Comparison of ENCODE assay signal across 11 cellular contexts in genomic region chr13:40187324-40187795, GRCh38.
DNase-seq lines count a peak whose midpoint lies in the region; ATAC-seq and TF ChIP-seq lines count a peak whose summit lies in the region.
"Had no signal": no experiment of that assay in that cellular context is flagged by ENCODE, and none has a peak within 500 bp of the region (broad histone marks: within the 10 kb centered on the region; RNA-seq: fewer than 3 reads in every experiment).

No MANE protein-coding gene starts in this region.

- H3K4me1 Mint-ChIP-seq in activated CD4-positive, alpha-beta T cell treated with anti-CD3 and anti-CD28 coated beads for 36 hours: peaks cover 86% of the 10 kb centered on the region

- intact Hi-C loops in activated CD4-positive, alpha-beta T cell treated with anti-CD3 and anti-CD28 coated beads for 36 hours (cut with DNase I, micrococcal nuclease): loop anchor here in 1 of 2 experiments (2.0 to 5.0 kb wide), 6 partner anchors 35 to 475 kb away; no protein-coding TSS in a partner anchor

- H3K9me3 ChIP-seq in BLaER1 treated with 17β-estradiol and CSF1 and Interleukin-3, amounts not matched to agents 10 nM and 100 nM (replicated peaks in 1 of 11): no peaks in the 10 kb centered on the region
- no peaks in the 10 kb centered on the region for H3K9me3 ChIP-seq in HAP-1
- H3K9me3 ChIP-seq: A549, esophagus muscularis mucosa, SJSA1 had no signal

- no peaks in the 10 kb centered on the region for H3K36me3 ChIP-seq in BLaER1 treated with 17β-estradiol and CSF1 and Interleukin-3, amounts not matched to agents 10 nM and 100 nM
- no peaks in the 10 kb centered on the region for H3K36me3 ChIP-seq in HAP-1 (replicated peaks)
- H3K36me3 ChIP-seq: esophagus muscularis mucosa, SJSA1 had no signal

- no peak overlapping the region for H3K4me3 ChIP-seq in BLaER1 treated with 17β-estradiol and CSF1 and Interleukin-3, amounts not matched to agents 10 nM and 100 nM
- H3K4me3 ChIP-seq in HAP-1: no peak overlapping the region
- H3K4me3 ChIP-seq: A549, esophagus muscularis mucosa, SJSA1 had no signal

- peaks cover 0 to 44% (median 26%) of the 10 kb centered on the region in 10 experiments; a peak in 17 of 20 replicates for H3K4me1 ChIP-seq in BLaER1 treated with 17β-estradiol and CSF1 and Interleukin-3, amounts not matched to agents 10 nM and 100 nM
- H3K4me1 ChIP-seq in HAP-1 (peaks cover 19% of the 10 kb centered on the region), foreskin keratinocyte (peaks cover 15% of the 10 kb centered on the region)
- H3K4me1 ChIP-seq: SJSA1 had no signal

- no peaks in the 10 kb centered on the region for H3K27me3 ChIP-seq in BLaER1 treated with 17β-estradiol and CSF1 and Interleukin-3, amounts not matched to agents 10 nM and 100 nM
- H3K27me3 ChIP-seq in HAP-1 (ENCODE audit: low read depth): no peaks in the 10 kb centered on the region
- H3K27me3 ChIP-seq in foreskin keratinocyte: no peaks in the 10 kb centered on the region
- H3K27me3 ChIP-seq: esophagus muscularis mucosa, SJSA1 had no signal

- CTCF ChIA-PET in activated CD4-positive, alpha-beta T cell treated with anti-CD3 and anti-CD28 coated beads for 36 hours (lab: Charles Lee): interaction anchor here (0.5 to 2.0 kb wide), 6 partner anchors 12 to 411 kb away, joined by 3 to 6 read pairs (median 4); no protein-coding TSS in a partner anchor

- no peaks in the 10 kb centered on the region for H3K27me3 Mint-ChIP-seq in activated CD4-positive, alpha-beta T cell treated with anti-CD3 and anti-CD28 coated beads for 36 hours

- no peaks in the 10 kb centered on the region for H3K9me3 Mint-ChIP-seq in activated CD4-positive, alpha-beta T cell treated with anti-CD3 and anti-CD28 coated beads for 36 hours (ENCODE audit: low read depth)

- peak overlapping the region; percentile 62 for H3K4me3 Mint-ChIP-seq in activated CD4-positive, alpha-beta T cell treated with anti-CD3 and anti-CD28 coated beads for 36 hours

- peak; percentile 77 for DNase-seq in activated CD4-positive, alpha-beta T cell treated with anti-CD3 and anti-CD28 coated beads for 36 hours
- DNase-seq in activated naive CD4-positive, alpha-beta T cell (lab: John Stamatoyannopoulos, UW): peak; percentile 29 to 75 (median 51)
- peak; percentile 18 for DNase-seq in retina
- no peak for DNase-seq in HAP-1 (ENCODE audit: low spot score in 2 of 2)
- no peak for DNase-seq in RPMI8226
- no peak for DNase-seq in foreskin keratinocyte

- POLR2A ChIA-PET in activated CD4-positive, alpha-beta T cell treated with anti-CD3 and anti-CD28 coated beads for 36 hours (lab: Charles Lee): no interaction called here

- no peak overlapping the region for H3K9ac ChIP-seq in BLaER1 treated with 17β-estradiol and CSF1 and Interleukin-3, amounts not matched to agents 10 nM and 100 nM

- H3K27ac ChIP-seq in BLaER1 treated with 17β-estradiol and CSF1 and Interleukin-3, amounts not matched to agents 10 nM and 100 nM: no peak overlapping the region
- no peak overlapping the region for H3K27ac ChIP-seq in foreskin keratinocyte
- H3K27ac ChIP-seq: A549, SJSA1 had no signal

- in situ Hi-C loops in HAP-1 (cut with MboI; ENCODE audit: low sequenced_read_pairs): no loop called here

- peak; percentile 58 for ATAC-seq in activated CD4-positive, alpha-beta T cell treated with anti-CD3 and anti-CD28 coated beads for 36 hours
- ATAC-seq in foreskin keratinocyte: no peak
- ATAC-seq in HG03378 (IDR thresholded peaks at IDR 0.05; ENCODE audit: unreplicated experiment): no peak
- ATAC-seq: A549 had no signal

- no peaks in the 10 kb centered on the region for H3K36me3 Mint-ChIP-seq in activated CD4-positive, alpha-beta T cell treated with anti-CD3 and anti-CD28 coated beads for 36 hours (ENCODE audit: low read depth)

- no peak for TF ChIP-seq CTCF in foreskin keratinocyte (conservative IDR thresholded peaks at IDR 0.05)

- peak overlapping the region; percentile 88 for H3K27ac Mint-ChIP-seq in activated CD4-positive, alpha-beta T cell treated with anti-CD3 and anti-CD28 coated beads for 36 hours

- peak overlapping the region in 9 of 11 experiments; percentile 24 to 81 (median 70); a peak in 16 of 22 replicates for H3K4me2 ChIP-seq in BLaER1 treated with 17β-estradiol and CSF1 and Interleukin-3, amounts not matched to agents 10 nM and 100 nM
- H3K4me2 ChIP-seq: A549 had no signal

- H4K20me1 ChIP-seq in BLaER1 treated with 17β-estradiol and CSF1 and Interleukin-3, amounts not matched to agents 10 nM and 100 nM: no peaks in the 10 kb centered on the region

Comparison
In these comparisons a context has a peak if more than half of its experiments do, and no peak if none do; other contexts are left out.
1. DNase-seq: peak in activated CD4-positive, alpha-beta T cell treated with anti-CD3 and anti-CD28 coated beads for 36 hours (single experiment), activated naive CD4-positive, alpha-beta T cell (4 of 4) and retina (single experiment); none in HAP-1 (0 of 2), RPMI8226 (single experiment) and foreskin keratinocyte (0 of 2).